Comparison of ENCODE assay signal across 1 cellular context in genomic region chr5:60520451-60521210, GRCh38.
TF ChIP-seq lines count a peak whose summit lies in the region.

No MANE protein-coding gene starts in this region.

TF ChIP-seq in GM12878, 131 proteins besides CTCF, POLR2A, EP300 and RAD21 (continued from another document):
- no peak for TF ChIP-seq USF2 (IDR thresholded peaks at IDR 0.05; ENCODE audit: borderline replicate concordance, low read depth, low read length)
- no peak for TF ChIP-seq MEF2A (IDR thresholded peaks at IDR 0.05; ENCODE audit: insufficient read depth, low read depth, low read length)
- TF ChIP-seq, protein P1, sequence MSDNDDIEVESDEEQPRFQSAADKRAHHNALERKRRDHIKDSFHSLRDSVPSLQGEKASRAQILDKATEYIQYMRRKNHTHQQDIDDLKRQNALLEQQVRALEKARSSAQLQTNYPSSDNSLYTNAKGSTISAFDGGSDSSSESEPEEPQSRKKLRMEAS (IDR thresholded peaks at IDR 0.05; ENCODE audit: low read depth, low read length), result no peak
- peak in 1 of 2 experiments; percentile 22; a peak in 2 of 4 replicates for TF ChIP-seq IKZF2 (IDR thresholded peaks at IDR 0.05)
TF ChIP-seq in GM12878: peak in this region for 8.
